Comparison of ENCODE assay signal across 22 cellular contexts in genomic region chr11:105621985-105622384, GRCh38. TPM values are rescaled to one million over a fixed set of nuclear protein-coding genes. Genes with fewer than 3 reads are reported as not detected.
"Had no signal": no experiment of that assay in that cellular context is flagged by ENCODE, and none has a peak within 500 bp of the region (broad histone marks: within the 10 kb centered on the region; RNA-seq: fewer than 3 reads in every experiment).

No MANE protein-coding gene starts in this region.

- H3K9me2 ChIP-seq: SK-N-SH had no signal

- ATAC-seq: HepG2, Panc1, T-cell had no signal

- DNase-seq: IMR-90, Karpas-422, KG1, MM.1S, NCI-H1092 treated with DMSO at 0.1 percent for 48 hours, NCI-H1436, NCI-H187, NCI-H2029 treated with DMSO at 0.1 percent for 48 hours, NCI-H2227 treated with DMSO at 0.1 percent for 48 hours, NCI-H510A, NCI-H524 treated with DMSO at 0.1 percent for 48 hours, NCI-H69, NCI-H774, OCI-M1, SHP77, SK-N-SH, SW 1271, T-cell had no signal

- H3K27ac Mint-ChIP-seq: T-cell had no signal

- H3K4me1 Mint-ChIP-seq: T-cell had no signal

- H3K9ac ChIP-seq: SK-N-SH had no signal

- H3K9me3 ChIP-seq: SK-N-SH had no signal

- H3K36me3 Mint-ChIP-seq: T-cell had no signal

- H3K4me3 Mint-ChIP-seq: T-cell had no signal

- H3K4me2 ChIP-seq: SK-N-SH had no signal

- H3K27ac ChIP-seq: RWPE1 had no signal

- H3K9me3 Mint-ChIP-seq: T-cell had no signal

RNA-seq across cellular contexts. Expression of gene GRIA4, which starts 12.1 kb away (rescaled TPM):
- total RNA-seq: HepG2, HT1080 had no signal
- polyA plus RNA-seq: HepG2 had no signal
